In genomic region chr4:79959652-79960051, GRCh38 we compare ENCODE assay signal across 1 cellular context.
TF ChIP-seq lines count a peak whose summit lies in the region.

No MANE protein-coding gene starts in this region.

TF ChIP-seq in H1, 55 proteins besides CTCF, POLR2A, EP300 and RAD21 (continued from another document):
- no peak for TF ChIP-seq ATF2 (IDR thresholded peaks at IDR 0.05; ENCODE audit: low read length)
